In genomic region chr11:126544311-126545056, GRCh38 we compare ENCODE assay signal across 12 cellular contexts.
DNase-seq lines count a peak whose midpoint lies in the region; ATAC-seq and TF ChIP-seq lines count a peak whose summit lies in the region.
"Had no signal": no experiment of that assay in that cellular context is flagged by ENCODE, and none has a peak within 500 bp of the region (broad histone marks: within the 10 kb centered on the region; RNA-seq: fewer than 3 reads in every experiment).

No MANE protein-coding gene starts in this region.

- H3K4me1 Mint-ChIP-seq in activated naive CD4-positive, alpha-beta T cell treated with anti-CD3 and anti-CD28 coated beads, Interleukin-2, amount 10 ng/mL, durations not matched to agents 7 days and 5 days: no peaks in the 10 kb centered on the region

- H3K4me3 ChIP-seq in BJ (ENCODE audit: low read depth, low read length): no peak overlapping the region
- no peak overlapping the region for H3K4me3 ChIP-seq in brain microvascular endothelial cell (ENCODE audit: low read depth, low read length)
- H3K4me3 ChIP-seq in heart left ventricle: no peak overlapping the region
- H3K4me3 ChIP-seq: upper lobe of right lung had no signal

- CTCF ChIA-PET in BJ (lab: Yijun Ruan, JAX): interaction anchor here (0.9 kb wide), 2 partner anchors 10 to 12 kb away, joined by 3 read pairs; no protein-coding TSS in a partner anchor
- CTCF ChIA-PET in activated naive CD4-positive, alpha-beta T cell treated with anti-CD3 and anti-CD28 coated beads, Interleukin-2, amount 10 ng/mL, durations not matched to agents 7 days and 5 days (lab: Charles Lee): no interaction called here

- DNase-seq in BJ (ENCODE audit: low read depth): peak; percentile 16
- peak; percentile 97 for DNase-seq in NCI-H1105 treated with DMSO at 0.1 percent for 48 hours (lab: John Stamatoyannopoulos, UW)
- DNase-seq in brain microvascular endothelial cell: peak; percentile 25
- peak; percentile 90 for DNase-seq in left kidney (ENCODE audit: low read depth, low spot score)
- no peak for DNase-seq in activated naive CD4-positive, alpha-beta T cell treated with anti-CD3 and anti-CD28 coated beads, Interleukin-2, amount 10 ng/mL, durations not matched to agents 7 days and 5 days
- no peak for DNase-seq in heart left ventricle
- DNase-seq in activated T-cell treated with anti-CD3 and anti-CD28 coated beads, Interleukin-2, amount 50 U/mL, for 1 hour: no peak
- DNase-seq: DND-41, NCI-H226, upper lobe of right lung had no signal

- H3K27ac ChIP-seq in brain microvascular endothelial cell (no peak overlapping the region), heart left ventricle (no peak overlapping the region)
- H3K27ac ChIP-seq: upper lobe of right lung had no signal

- peaks cover 18% of the 10 kb centered on the region for H3K27me3 Mint-ChIP-seq in activated naive CD4-positive, alpha-beta T cell treated with anti-CD3 and anti-CD28 coated beads, Interleukin-2, amount 10 ng/mL, durations not matched to agents 7 days and 5 days

- WGBS in heart left ventricle, 4 donors: 28 to 34% (median 29%) methylated on average over 10 of the region's 10 CpGs

- H3K9me3 ChIP-seq in heart left ventricle: no peaks in the 10 kb centered on the region
- H3K9me3 ChIP-seq: upper lobe of right lung had no signal

- no peak for TF ChIP-seq POLR2A in heart left ventricle (IDR thresholded peaks at IDR 0.05)

- H3K27me3 ChIP-seq in BJ (ENCODE audit: control insufficient read depth, insufficient read depth, low read length) (no peaks in the 10 kb centered on the region), brain microvascular endothelial cell (replicated peaks) (no peaks in the 10 kb centered on the region), heart left ventricle (peaks cover 0 to 20% (median 0%) of the 10 kb centered on the region in 9 donors)
- H3K27me3 ChIP-seq: upper lobe of right lung had no signal

- no peaks in the 10 kb centered on the region; the same call in 1 of the 2 replicates for H3K36me3 ChIP-seq in BJ (ENCODE audit: control insufficient read depth, insufficient read depth, low read length)
- no peaks in the 10 kb centered on the region for H3K36me3 ChIP-seq in brain microvascular endothelial cell (replicated peaks)
- H3K36me3 ChIP-seq in heart left ventricle: no peaks in the 10 kb centered on the region
- H3K36me3 ChIP-seq: upper lobe of right lung had no signal

- in situ Hi-C loops in brain microvascular endothelial cell (cut with HindIII; ENCODE audit: low pct_ligation_motif_present, low sequenced_read_pairs): no loop called here

- POLR2A ChIA-PET in BJ (lab: Charles Lee): no interaction called here

- H3K9me3 Mint-ChIP-seq in activated naive CD4-positive, alpha-beta T cell treated with anti-CD3 and anti-CD28 coated beads, Interleukin-2, amount 10 ng/mL, durations not matched to agents 7 days and 5 days: no peaks in the 10 kb centered on the region

- no peak overlapping the region for H3K27ac Mint-ChIP-seq in activated naive CD4-positive, alpha-beta T cell treated with anti-CD3 and anti-CD28 coated beads, Interleukin-2, amount 10 ng/mL, durations not matched to agents 7 days and 5 days

- intact Hi-C loops in heart left ventricle (cut with DNase I): no loop called here

- no peaks in the 10 kb centered on the region for H3K4me1 ChIP-seq in heart left ventricle
- H3K4me1 ChIP-seq: upper lobe of right lung had no signal

- ATAC-seq in HG02970 (IDR thresholded peaks at IDR 0.05; ENCODE audit: low FRiP score, unreplicated experiment) (no peak), heart left ventricle (no peak)
- ATAC-seq: esophagus mucosa, upper lobe of right lung had no signal

- TF ChIP-seq CTCF in BJ (IDR thresholded peaks at IDR 0.05; ENCODE audit: insufficient read depth, low read depth, low read length) (no peak), brain microvascular endothelial cell (IDR thresholded peaks at IDR 0.05; ENCODE audit: low read depth, low read length, missing control alignments) (no peak), heart left ventricle (IDR thresholded peaks at IDR 0.05) (no peak)

- no peak overlapping the region for H3K4me3 Mint-ChIP-seq in activated naive CD4-positive, alpha-beta T cell treated with anti-CD3 and anti-CD28 coated beads, Interleukin-2, amount 10 ng/mL, durations not matched to agents 7 days and 5 days

- no peaks in the 10 kb centered on the region for H3K36me3 Mint-ChIP-seq in activated naive CD4-positive, alpha-beta T cell treated with anti-CD3 and anti-CD28 coated beads, Interleukin-2, amount 10 ng/mL, durations not matched to agents 7 days and 5 days

Comparison
In these comparisons a context has a peak if more than half of its experiments do, and no peak if none do; other contexts are left out.
1. DNase-seq: peak in BJ (single experiment), NCI-H1105 treated with DMSO at 0.1 percent for 48 hours (single experiment), brain microvascular endothelial cell (single experiment) and left kidney (single experiment); none in activated naive CD4-positive, alpha-beta T cell treated with anti-CD3 and anti-CD28 coated beads, Interleukin-2, amount 10 ng/mL, durations not matched to agents 7 days and 5 days (single experiment), heart left ventricle (0 of 5) and activated T-cell treated with anti-CD3 and anti-CD28 coated beads, Interleukin-2, amount 50 U/mL, for 1 hour (single experiment).